ENCODE assay signal across 10 cellular contexts in genomic region chr9:113620016-113620376, GRCh38.
DNase-seq lines count a peak whose midpoint lies in the region; ATAC-seq and TF ChIP-seq lines count a peak whose summit lies in the region.
"Had no signal": no experiment of that assay in that cellular context is flagged by ENCODE, and none has a peak within 500 bp of the region (broad histone marks: within the 10 kb centered on the region; RNA-seq: fewer than 3 reads in every experiment).

No MANE protein-coding gene starts in this region.

- H2AFZ ChIP-seq in GM23338, result peak overlapping the region; percentile 19

- H3K9me2 ChIP-seq in GM23338 (ENCODE audit: insufficient read depth), result 0 out of 2 replicates have a peak, but pooled peaks cover 4% of the 10 kb centered on the region

- DNase-seq in GM23338 (ENCODE audit: low spot score) (no peak), left lobe of liver (ENCODE audit: low spot score) (peak; percentile 36), HK-2 (ENCODE audit: unreplicated experiment) (no peak), GM20000 (ENCODE audit: low spot score) (no peak)
- DNase-seq in stimulated activated CD4-positive, alpha-beta T cell treated with anti-CD3 and anti-CD28 coated beads, Interleukin-1b, Interleukin-23, amount 100 ng/mL, for 48 hours, result no peak
- DNase-seq: naive B cell, T-helper 2 cell had no signal

- no peaks in the 10 kb centered on the region for H3K36me3 ChIP-seq in GM23338 (ENCODE audit: insufficient read depth)

- peaks cover 31% of the 10 kb centered on the region for H3K4me1 ChIP-seq in GM23338 (ENCODE audit: insufficient read depth)

- no peak overlapping the region for H3K27ac Mint-ChIP-seq in GM23338
- H3K27ac Mint-ChIP-seq in activated T-helper 17 cell treated with anti-CD3 and anti-CD28 coated beads, Interleukin-2, amount 50 U/mL, for 72 hours, result peak overlapping the region; percentile 95

- no peak for ATAC-seq in GM23338
- no peak for ATAC-seq in activated T-helper 17 cell treated with anti-CD3 and anti-CD28 coated beads, Interleukin-2, amount 50 U/mL, for 72 hours (replicated peaks)
- ATAC-seq in left lobe of liver, result peak; percentile 4
- no peak for ATAC-seq in GM18873 (IDR thresholded peaks at IDR 0.05; ENCODE audit: low FRiP score, unreplicated experiment)

- no peaks in the 10 kb centered on the region for H3K36me3 Mint-ChIP-seq in GM23338 (ENCODE audit: low read depth)
- H3K36me3 Mint-ChIP-seq in activated T-helper 17 cell treated with anti-CD3 and anti-CD28 coated beads, Interleukin-2, amount 50 U/mL, for 72 hours (ENCODE audit: low read depth), result no peaks in the 10 kb centered on the region
- H3K36me3 Mint-ChIP-seq: naive B cell had no signal

- H3F3A ChIP-seq in GM23338 (replicated peaks; ENCODE audit: low read depth), result no peaks in the 10 kb centered on the region

- peak overlapping the region; percentile 45; the same call in 1 of the 2 replicates for H3K4me2 ChIP-seq in GM23338

- H4K20me1 ChIP-seq in GM23338 (replicated peaks; ENCODE audit: insufficient read depth), result no peaks in the 10 kb centered on the region

- H3K27ac ChIP-seq in GM23338 (ENCODE audit: low read depth) (no peak overlapping the region), skin epidermis (peak overlapping the region in 16 of 21 experiments; percentile 19 to 93 (median 60))

- H3K79me2 ChIP-seq in GM23338 (replicated peaks; ENCODE audit: insufficient read depth), result no peaks in the 10 kb centered on the region

- H3K4me3 ChIP-seq in GM23338, result no peak overlapping the region
- H3K4me3 ChIP-seq in skin epidermis, result no peak overlapping the region

- TF ChIP-seq CTCF in GM23338 (conservative IDR thresholded peaks at IDR 0.05; ENCODE audit: low read depth in 2 of 2) (no peak), GM20000 (IDR thresholded peaks at IDR 0.05; ENCODE audit: extremely low read depth, missing control alignments) (no peak)

- no peaks in the 10 kb centered on the region for H3K27me3 Mint-ChIP-seq in GM23338 (ENCODE audit: insufficient read depth, low read depth, poor library complexity)
- H3K27me3 Mint-ChIP-seq in activated T-helper 17 cell treated with anti-CD3 and anti-CD28 coated beads, Interleukin-2, amount 50 U/mL, for 72 hours, result peaks cover 8% of the 10 kb centered on the region

- H3K4me1 Mint-ChIP-seq in GM23338, result peaks cover 47% of the 10 kb centered on the region
- peaks cover 44% of the 10 kb centered on the region for H3K4me1 Mint-ChIP-seq in activated T-helper 17 cell treated with anti-CD3 and anti-CD28 coated beads, Interleukin-2, amount 50 U/mL, for 72 hours

- H3K27me3 ChIP-seq in GM23338 (ENCODE audit: insufficient read depth), result no peaks in the 10 kb centered on the region

- no peaks in the 10 kb centered on the region for H3K9me3 Mint-ChIP-seq in GM23338
- no peaks in the 10 kb centered on the region for H3K9me3 Mint-ChIP-seq in activated T-helper 17 cell treated with anti-CD3 and anti-CD28 coated beads, Interleukin-2, amount 50 U/mL, for 72 hours
- H3K9me3 Mint-ChIP-seq: naive B cell had no signal

- no peak overlapping the region for H3K4me3 Mint-ChIP-seq in GM23338
- H3K4me3 Mint-ChIP-seq in activated T-helper 17 cell treated with anti-CD3 and anti-CD28 coated beads, Interleukin-2, amount 50 U/mL, for 72 hours, result peak overlapping the region; percentile 73

TF ChIP-seq in GM23338, 12 proteins besides CTCF, POLR2A, EP300 and RAD21 (continues in another document):
- no peak for TF ChIP-seq ZNF331 (CRISPR knock-in tag; IDR thresholded peaks at IDR 0.05; ENCODE audit: low read depth)
- no peak for TF ChIP-seq POLR2AphosphoS5 (IDR thresholded peaks at IDR 0.05; ENCODE audit: low read depth)
- no peak for TF ChIP-seq CREB1 (CRISPR knock-in tag; IDR thresholded peaks at IDR 0.05; ENCODE audit: low read depth)
- no peak for TF ChIP-seq REST (IDR thresholded peaks at IDR 0.05; ENCODE audit: unreplicated experiment)
- TF ChIP-seq ETS1 (IDR thresholded peaks at IDR 0.05), result no peak
- no peak for TF ChIP-seq STAT1 (IDR thresholded peaks at IDR 0.05; ENCODE audit: unreplicated experiment)
- no peak for TF ChIP-seq EZH2phosphoT487 (IDR thresholded peaks at IDR 0.05; ENCODE audit: unreplicated experiment)
